Comparison of ENCODE assay signal across 1 cellular context in the genomic region with DNA sequence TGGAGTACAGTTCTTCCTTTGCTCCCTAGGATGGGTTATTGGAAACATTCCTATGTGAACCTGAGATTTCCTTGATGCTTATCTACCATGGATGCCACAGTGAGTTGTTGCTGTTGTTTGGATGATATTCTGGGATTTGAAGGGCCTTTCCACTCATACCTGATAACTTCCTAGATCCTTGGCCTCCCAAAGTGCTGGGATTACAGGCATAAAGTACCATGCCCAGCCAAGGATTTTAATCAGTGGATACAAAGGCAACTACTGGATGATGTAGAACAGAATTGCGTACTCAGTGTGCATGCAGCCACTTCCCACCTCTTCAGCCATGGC.
TF ChIP-seq lines count a peak whose summit lies in the region.

No MANE protein-coding gene starts in this region.

TF ChIP-seq in GM23338, 12 proteins besides CTCF, POLR2A, EP300 and RAD21 (continued from another document):
- TF ChIP-seq EZH2 (IDR thresholded peaks at IDR 0.05; ENCODE audit: low read depth, unreplicated experiment): no peak
